Comparison of ENCODE assay signal across 5 cellular contexts in the genomic region with DNA sequence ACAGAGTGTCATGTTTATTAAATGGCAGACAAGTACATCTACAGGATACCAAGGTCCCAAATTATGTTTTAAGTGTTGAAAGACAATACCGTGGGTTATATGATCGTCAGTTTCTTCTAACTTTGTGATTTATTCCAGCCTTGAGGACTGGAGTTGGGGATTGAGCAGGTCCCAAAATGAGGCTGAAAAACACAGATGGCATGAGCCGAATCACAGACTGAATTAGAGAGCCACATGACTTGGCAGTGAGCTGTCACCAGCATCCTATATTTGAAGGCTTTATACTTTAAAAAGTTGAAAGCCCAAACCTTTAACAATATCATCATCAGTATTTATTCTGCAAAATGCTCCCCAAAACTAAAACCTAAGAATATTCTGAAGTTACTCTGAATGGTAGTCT.
"Had no signal": no experiment of that assay in that cellular context is flagged by ENCODE, and none has a peak within 500 bp of the region (broad histone marks: within the 10 kb centered on the region; RNA-seq: fewer than 3 reads in every experiment).

No MANE protein-coding gene starts in this region.

- ATAC-seq: HepG2, K562 had no signal

- DNase-seq: IMR-90, KBM-7, KG1 had no signal
